In genomic region chr15:63234479-63234878, GRCh38 we compare ENCODE assay signal across 9 cellular contexts. TPM values are rescaled to one million over a fixed set of nuclear protein-coding genes. Genes with fewer than 3 reads are reported as not detected.
DNase-seq lines count a peak whose midpoint lies in the region; ATAC-seq, FAIRE-seq and TF ChIP-seq lines count a peak whose summit lies in the region.
"Had no signal": no experiment of that assay in that cellular context is flagged by ENCODE, and none has a peak within 500 bp of the region (broad histone marks: within the 10 kb centered on the region; RNA-seq: fewer than 3 reads in every experiment).

No MANE protein-coding gene starts in this region.

- 91% methylated on average over 5 of the region's 5 CpGs; no CpG with 5 or more reads in 1 of the 2 experiments for WGBS in H1 (ENCODE audit: extremely low coverage in 1 of 2, insufficient coverage in 1 of 2, insufficient read length in 1 of 2, insufficient replicate concordance in 2 of 2, low coverage in 1 of 2, low lambda C conversion rate in 2 of 2, missing lambda C conversion rate in 1 of 2), 2 experiments

- H3K79me1 ChIP-seq in H1 (ENCODE audit: low read depth, low read length) = no peaks in the 10 kb centered on the region

- H3K36me3 Mint-ChIP-seq in activated T-cell treated with anti-CD3 and anti-CD28 coated beads, Interleukin-2, amount 50 U/mL, for 24 hours (ENCODE audit: low read depth) = peaks cover 54% of the 10 kb centered on the region

- no peaks in the 10 kb centered on the region for H3K23me2 ChIP-seq in H1 (ENCODE audit: low read depth, low read length)

- H3K4ac ChIP-seq in H1 (replicated peaks; ENCODE audit: insufficient read length, low read depth, low read length) = no peak overlapping the region

- H2BK120ac ChIP-seq in H1 (replicated peaks; ENCODE audit: low read depth, low read length) = no peak overlapping the region

- no peak overlapping the region for H4K8ac ChIP-seq in H1 (ENCODE audit: extremely low read depth, insufficient read depth, low read length)

- CTCF ChIA-PET in H1 (lab: Charles Lee; ENCODE audit: partially characterized antibody) = interaction anchor here (0.9 to 2.1 kb wide), 3 partner anchors 10 to 140 kb away, joined by 3 to 5 read pairs (median 3); no protein-coding TSS in a partner anchor

- H2AFZ ChIP-seq in H1 (ENCODE audit: low read length) = no peak overlapping the region

- no peak for TF ChIP-seq POLR2A in H1 (IDR thresholded peaks at IDR 0.05; ENCODE audit: control extremely low read depth in 1 of 2, low read depth in 2 of 2, low read length in 2 of 2)

- H3K36me3 ChIP-seq in H1 (ENCODE audit: control insufficient read depth in 2 of 4, insufficient read depth in 4 of 4, low read length in 3 of 4) (no peaks in the 10 kb centered on the region), muscle layer of duodenum (ENCODE audit: control insufficient read depth in 1 of 2, insufficient read depth in 2 of 2, low read length in 2 of 2) (no peaks in the 10 kb centered on the region)

- no peak overlapping the region for H3K4me3 Mint-ChIP-seq in activated T-cell treated with anti-CD3 and anti-CD28 coated beads, Interleukin-2, amount 50 U/mL, for 24 hours

- no peak overlapping the region for H3K4me2 ChIP-seq in H1 (ENCODE audit: insufficient read depth in 1 of 2, low read depth in 2 of 2, low read length in 2 of 2)

- no peaks in the 10 kb centered on the region for H3K27me3 Mint-ChIP-seq in activated T-cell treated with anti-CD3 and anti-CD28 coated beads, Interleukin-2, amount 50 U/mL, for 24 hours

- H3K9ac ChIP-seq in H1 (replicated peaks in 1 of 4; ENCODE audit: extremely low read depth in 1 of 4, low read depth in 3 of 4, low read length in 3 of 4) = no peak overlapping the region

- H4K5ac ChIP-seq in H1 (ENCODE audit: insufficient read length, low read depth, low read length) = no peak overlapping the region

- peaks cover 0 to 19% of the 10 kb centered on the region in 2 experiments; a peak in 2 of 4 replicates for H3K79me2 ChIP-seq in H1 (ENCODE audit: control insufficient read depth in 1 of 2, insufficient read depth in 2 of 2, low read length in 2 of 2)

- peak overlapping the region; percentile 82 for H3K27ac Mint-ChIP-seq in activated T-cell treated with anti-CD3 and anti-CD28 coated beads, Interleukin-2, amount 50 U/mL, for 24 hours

- H3K4me1 ChIP-seq in H1 (replicated peaks in 1 of 4; ENCODE audit: control insufficient read depth in 3 of 4, insufficient read depth in 4 of 4, low read length in 3 of 4) (no peaks in the 10 kb centered on the region), muscle layer of duodenum (ENCODE audit: control insufficient read depth in 1 of 2, insufficient read depth in 2 of 2, low read length in 2 of 2) (peaks cover 20 to 34% of the 10 kb centered on the region in 2 donors)

- FAIRE-seq in H1 (lab: Jason Lieb, UNC) (no peak), urothelium cell line (lab: Jason Lieb, UNC) (peak; percentile 27)

- no peaks in the 10 kb centered on the region for H3K9me3 ChIP-seq in H1 (ENCODE audit: insufficient read depth in 2 of 2, low read depth in 1 of 2, low read length in 1 of 2)
- H3K9me3 ChIP-seq in muscle layer of duodenum (ENCODE audit: control insufficient read depth in 1 of 2, low read length in 2 of 2) = no peaks in the 10 kb centered on the region

- no peak for TF ChIP-seq CTCF in H1 (IDR thresholded peaks at IDR 0.05; ENCODE audit: control extremely low read depth in 1 of 3, insufficient read depth in 1 of 3, low read depth in 1 of 3, low read length in 3 of 3)

- no peak for DNase-seq in activated T-cell treated with anti-CD3 and anti-CD28 coated beads, Interleukin-2, amount 50 U/mL, for 24 hours
- DNase-seq in activated T-cell treated with anti-CD3 and anti-CD28 coated beads, Interleukin-2, amount 50 U/mL, for 48 hours = no peak
- no peak for DNase-seq in H1 (ENCODE audit: low read depth in 1 of 2, low spot score in 2 of 2)
- DNase-seq in urothelium cell line (ENCODE audit: low spot score) = no peak
- DNase-seq in GDM1 (lab: John Stamatoyannopoulos, UW) = no peak
- DNase-seq in cerebellar cortex (ENCODE audit: low spot score) = no peak
- DNase-seq: NCI-H774 had no signal

- no peak overlapping the region for H2BK12ac ChIP-seq in H1 (ENCODE audit: low read depth, low read length)

- no peak overlapping the region for H3K27ac ChIP-seq in H1 (ENCODE audit: low read depth, low read length)
- H3K27ac ChIP-seq in muscle layer of duodenum (ENCODE audit: low read length) = peak overlapping the region; percentile 87

- H3K4me3 ChIP-seq in H1 (ENCODE audit: extremely low read depth in 1 of 4, insufficient read depth in 2 of 4, low read depth in 3 of 4, low read length in 4 of 4) (no peak overlapping the region), muscle layer of duodenum (ENCODE audit: low read depth in 1 of 2, low read length in 2 of 2) (no peak overlapping the region)

- TF ChIP-seq RAD21 in H1 (IDR thresholded peaks at IDR 0.05 in 1 of 2, conservative IDR thresholded peaks at IDR 0.05 in 1 of 2; ENCODE audit: low read depth in 2 of 2, low read length in 2 of 2) = no peak

- POLR2A ChIA-PET in H1 (lab: Charles Lee; ENCODE audit: partially characterized antibody) = no interaction called here

- H4K20me1 ChIP-seq in H1 (replicated peaks in 1 of 2; ENCODE audit: control insufficient read depth in 1 of 2, insufficient read depth in 2 of 2, low read length in 2 of 2) = no peaks in the 10 kb centered on the region

- H3K4me1 Mint-ChIP-seq in activated T-cell treated with anti-CD3 and anti-CD28 coated beads, Interleukin-2, amount 50 U/mL, for 24 hours (ENCODE audit: low read depth) = peaks cover 80% of the 10 kb centered on the region

- 0 out of 2 replicates have a peak overlapping the region, but pooled peaks have one; percentile 7 for H3K18ac ChIP-seq in H1 (ENCODE audit: extremely low read depth, low read length)

- no peak overlapping the region for H2BK20ac ChIP-seq in H1 (ENCODE audit: low read length)

- no peaks in the 10 kb centered on the region for H3K9me3 Mint-ChIP-seq in activated T-cell treated with anti-CD3 and anti-CD28 coated beads, Interleukin-2, amount 50 U/mL, for 24 hours

- ATAC-seq in GM21786 (IDR thresholded peaks at IDR 0.05; ENCODE audit: unreplicated experiment) = no peak

- no peak overlapping the region for H4K91ac ChIP-seq in H1 (replicated peaks; ENCODE audit: insufficient read length, low read length)

- H3K14ac ChIP-seq in H1 (ENCODE audit: insufficient read length) = no peak overlapping the region

- no peak for TF ChIP-seq EP300 in H1 (IDR thresholded peaks at IDR 0.05; ENCODE audit: borderline replicate concordance in 1 of 2, low read depth in 2 of 2, low read length in 2 of 2)

- H2AK5ac ChIP-seq in H1 (ENCODE audit: low read depth, low read length) = 0 out of 2 replicates have a peak overlapping the region, but pooled peaks have one; percentile 61

- no peak overlapping the region for H3K56ac ChIP-seq in H1 (replicated peaks; ENCODE audit: insufficient read length, low read depth, low read length)

- H2BK15ac ChIP-seq in H1 (ENCODE audit: low read length) = no peak overlapping the region

- H2BK5ac ChIP-seq in H1 (ENCODE audit: low read depth, low read length) = 0 out of 2 replicates have a peak overlapping the region, but pooled peaks have one; percentile 7

- no peak overlapping the region for H3K23ac ChIP-seq in H1 (ENCODE audit: insufficient read length)

- H3K27me3 ChIP-seq in H1 (replicated peaks in 1 of 4; ENCODE audit: control insufficient read depth in 3 of 4, extremely low read depth in 1 of 4, insufficient read depth in 3 of 4, low read length in 3 of 4) = no peaks in the 10 kb centered on the region
- no peaks in the 10 kb centered on the region for H3K27me3 ChIP-seq in muscle layer of duodenum (ENCODE audit: low read depth, low read length)

TF ChIP-seq in H1, 55 proteins besides CTCF, POLR2A, EP300 and RAD21 (continues in another document):
- TF ChIP-seq RXRA (IDR thresholded peaks at IDR 0.05; ENCODE audit: insufficient read depth, low read depth, low read length) = no peak
- TF ChIP-seq SAP30 (IDR thresholded peaks at IDR 0.05; ENCODE audit: insufficient read depth, insufficient replicate concordance, low read length) = no peak
- TF ChIP-seq EGR1 (IDR thresholded peaks at IDR 0.05; ENCODE audit: borderline replicate concordance, low read depth, low read length) = no peak
- TF ChIP-seq BCL11A (IDR thresholded peaks at IDR 0.05; ENCODE audit: low read depth in 2 of 2, low read length in 2 of 2) = no peak
- no peak for TF ChIP-seq SIRT6 (IDR thresholded peaks at IDR 0.05; ENCODE audit: low read length)
- no peak for TF ChIP-seq CBX5 (IDR thresholded peaks at IDR 0.05; ENCODE audit: low read depth, low read length)
- TF ChIP-seq RBBP5 (IDR thresholded peaks at IDR 0.05; ENCODE audit: borderline replicate concordance, low read depth, low read length) = no peak
- no peak for TF ChIP-seq KDM4A (IDR thresholded peaks at IDR 0.05; ENCODE audit: low read depth, low read length, severe bottlenecking)
- TF ChIP-seq HDAC6 (IDR thresholded peaks at IDR 0.05; ENCODE audit: low read depth, low read length) = no peak
- TF ChIP-seq YY1 (IDR thresholded peaks at IDR 0.05; ENCODE audit: low read depth, low read length) = no peak

RNA-seq across cellular contexts. Expression of gene APH1B, which starts 42.9 kb away (rescaled TPM):
- 21.4 and 22.9 TPM in 2 replicates for total RNA-seq in H1 (2021; fragmentation: NEBNext Ultra II Directional; extraction: Animal tissue kit (Norgen Biotek cat#: 25700))
- 9.3 and 11.5 TPM in 2 replicates for polyA plus RNA-seq in H1 (2011; rRNA removed)
- 11.8 TPM for polyA plus RNA-seq in H1 (2011; cell fraction: cytosol; rRNA removed)
- 12.3 TPM for polyA plus RNA-seq in H1 (2011; cell fraction: nucleus; rRNA removed)
- polyA plus RNA-seq in H1 (2012, experiment 1 of 2) = 10.1 to 14.1 TPM (median 12.6 TPM) in 4 replicates
- 3.8 TPM for polyA plus RNA-seq in H1 (2012, experiment 2 of 2)
- 18.0 TPM for polyA plus RNA-seq in H1 (2013, experiment 1 of 2)
- polyA plus RNA-seq in H1 (2013, experiment 2 of 2) = 20.1 TPM
- 18.0 and 21.4 TPM in 2 replicates for polyA minus RNA-seq in H1 (2011; rRNA and poly(A)+ RNA removed)
- 10.9 TPM for polyA minus RNA-seq in H1 (2011; cell fraction: cytosol; rRNA and poly(A)+ RNA removed)
- 19.3 TPM for polyA minus RNA-seq in H1 (2011; cell fraction: nucleus; rRNA and poly(A)+ RNA removed)

RNA-seq across cellular contexts. Expression of gene RAB8B, which starts 45.1 kb away (rescaled TPM):
- total RNA-seq in H1 (2021; fragmentation: NEBNext Ultra II Directional; extraction: Animal tissue kit (Norgen Biotek cat#: 25700)) = 47.0 and 47.8 TPM in 2 replicates
- 6.1 and 9.5 TPM in 2 replicates for polyA plus RNA-seq in H1 (2011; rRNA removed)
- polyA plus RNA-seq in H1 (2011; cell fraction: cytosol; rRNA removed) = 17.9 TPM
- 5.9 TPM for polyA plus RNA-seq in H1 (2011; cell fraction: nucleus; rRNA removed)
- 19.4 to 42.9 TPM (median 25.0 TPM) in 4 replicates for polyA plus RNA-seq in H1 (2012, experiment 1 of 2)
- 1.6 TPM for polyA plus RNA-seq in H1 (2012, experiment 2 of 2)
- polyA plus RNA-seq in H1 (2013, experiment 1 of 2) = 41.2 TPM
- polyA plus RNA-seq in H1 (2013, experiment 2 of 2) = 43.0 TPM
- polyA minus RNA-seq in H1 (2011; rRNA and poly(A)+ RNA removed) = 18.6 and 26.4 TPM in 2 replicates
- 83.0 TPM for polyA minus RNA-seq in H1 (2011; cell fraction: cytosol; rRNA and poly(A)+ RNA removed)
- polyA minus RNA-seq in H1 (2011; cell fraction: nucleus; rRNA and poly(A)+ RNA removed) = 11.2 TPM
